In the genomic region with DNA sequence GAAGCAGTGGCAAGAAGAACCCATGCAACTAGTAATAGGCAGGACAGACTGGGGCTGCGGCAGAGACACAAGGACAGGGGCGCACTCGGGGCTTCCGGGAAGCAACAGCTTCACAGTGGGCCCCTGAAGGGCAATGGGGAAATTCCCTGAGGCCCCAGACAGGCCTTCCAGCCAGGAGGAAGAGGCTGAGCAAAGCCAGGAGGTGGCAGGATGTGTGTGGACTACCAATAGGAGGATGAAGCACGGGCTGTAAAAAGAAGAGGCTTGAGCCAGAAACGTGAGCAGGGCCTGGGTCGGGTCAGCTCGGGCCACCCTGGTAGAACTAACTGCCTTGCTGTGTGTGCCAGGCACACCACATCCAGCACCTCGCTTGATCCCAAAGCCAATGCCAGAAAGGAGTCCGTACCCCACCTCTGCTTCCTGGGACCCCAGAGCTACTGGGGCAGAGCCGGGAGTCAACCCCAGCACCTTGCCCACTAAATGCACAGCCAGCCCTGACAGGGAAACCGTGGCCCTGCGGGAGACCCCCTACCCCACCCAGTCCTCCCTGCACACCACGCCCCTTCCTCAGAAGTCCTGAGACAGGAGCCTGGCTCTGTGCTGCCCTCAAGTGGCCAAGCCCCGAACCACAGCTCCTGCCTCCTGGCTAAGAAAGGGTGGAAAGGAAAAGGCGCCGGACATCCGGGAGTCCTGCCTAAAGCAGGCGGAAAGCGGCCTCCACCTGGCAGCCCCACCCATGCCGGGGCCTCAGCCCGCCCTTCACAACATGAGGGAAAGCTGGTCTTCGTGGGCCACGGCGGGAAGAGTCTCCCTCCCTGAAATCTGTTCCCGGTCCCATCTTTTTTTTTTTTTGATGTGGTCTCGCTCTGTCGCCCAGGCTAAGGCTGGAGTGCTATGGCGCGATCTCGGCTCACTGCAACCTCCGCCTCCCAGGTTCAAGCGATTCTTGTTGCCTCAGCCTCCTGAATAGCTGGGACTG, we compare ENCODE assay signal across 8 cellular contexts. TPM values are rescaled to one million over a fixed set of nuclear protein-coding genes. Genes with fewer than 3 reads are reported as not detected.
A peak's percentile ranks its signal among the peaks of the same experiment; 100 is the strongest.
DNase-seq lines count a peak whose midpoint lies in the region; ATAC-seq and TF ChIP-seq lines count a peak whose summit lies in the region.

No MANE protein-coding gene starts in this region.

- H3K27ac Mint-ChIP-seq in natural killer cell treated with Interleukin-12 subunit alpha and Interleukin-12 subunit beta and Interleukin-15 and Interleukin-18, amount 100 ng/mL, for 72 hours, result peak overlapping the region; percentile 45 to 74
- peak overlapping the region; percentile 77 for H3K27ac Mint-ChIP-seq in stimulated activated naive B cell treated with anti-CD40 and anti-IgM and Interleukin-4, amounts not matched to agents 10 μg/mL and 1 μg/mL and 100 μg/mL, for 72 hours

- H3K4me1 ChIP-seq in PC-9 (replicated peaks; ENCODE audit: insufficient read depth) (no peaks in the 10 kb centered on the region; the same call in 1 of the 2 replicates), fibroblast of lung (ENCODE audit: control insufficient read depth, extremely low read depth, insufficient read depth, low read length) (no peaks in the 10 kb centered on the region)

- H3K79me2 ChIP-seq in PC-9 (ENCODE audit: low read depth) (no peaks in the 10 kb centered on the region), fibroblast of lung (ENCODE audit: control insufficient read depth, insufficient read depth, low read length) (no peaks in the 10 kb centered on the region)

- TF ChIP-seq CTCF in C4-2B (conservative IDR thresholded peaks at IDR 0.05) (peak; percentile 98), PC-9 (conservative IDR thresholded peaks at IDR 0.05) (peak; percentile 97), fibroblast of lung (conservative IDR thresholded peaks at IDR 0.05 in 1 of 2, IDR thresholded peaks at IDR 0.05 in 1 of 2; ENCODE audit: low read depth in 1 of 2, low read length in 2 of 2) (peak; percentile 89 to 91)

- H3K27ac ChIP-seq in C4-2B (peak overlapping the region; percentile 53), PC-9 (no peak overlapping the region), fibroblast of lung (ENCODE audit: insufficient read depth, low read length) (peak overlapping the region; percentile 47)

- H3K36me3 ChIP-seq in PC-9 (ENCODE audit: low read depth), result no peaks in the 10 kb centered on the region
- no peaks in the 10 kb centered on the region for H3K36me3 ChIP-seq in fibroblast of lung (ENCODE audit: control insufficient read depth, insufficient read depth, low read length)

- H3K9ac ChIP-seq in fibroblast of lung (ENCODE audit: insufficient read depth, low read length), result peak overlapping the region; percentile 55

- peaks cover 6 to 26% of the 10 kb centered on the region in 2 donors for H3K4me1 Mint-ChIP-seq in natural killer cell treated with Interleukin-12 subunit alpha and Interleukin-12 subunit beta and Interleukin-15 and Interleukin-18, amount 100 ng/mL, for 72 hours (ENCODE audit: low read depth in 2 of 2)
- peaks cover 14 to 24% of the 10 kb centered on the region in 2 donors for H3K4me1 Mint-ChIP-seq in stimulated activated naive B cell treated with anti-CD40 and anti-IgM and Interleukin-4, amounts not matched to agents 10 μg/mL and 1 μg/mL and 100 μg/mL, for 72 hours

- peak; percentile 68 for ATAC-seq in GM19395 (IDR thresholded peaks at IDR 0.05; ENCODE audit: unreplicated experiment)
- peak; percentile 76 to 81 for ATAC-seq in natural killer cell treated with Interleukin-12 subunit alpha and Interleukin-12 subunit beta and Interleukin-15 and Interleukin-18, amount 100 ng/mL, for 72 hours
- peak; percentile 75 to 81 for ATAC-seq in stimulated activated naive B cell treated with anti-CD40 and anti-IgM and Interleukin-4, amounts not matched to agents 10 μg/mL and 1 μg/mL and 100 μg/mL, for 72 hours (replicated peaks)

- H2AFZ ChIP-seq in PC-9 (peak overlapping the region; percentile 86), fibroblast of lung (ENCODE audit: low read length) (peak overlapping the region; percentile 66)

- no peaks in the 10 kb centered on the region for H3K27me3 ChIP-seq in PC-9 (ENCODE audit: insufficient read depth, low read depth)
- no peaks in the 10 kb centered on the region for H3K27me3 ChIP-seq in fibroblast of lung (ENCODE audit: control insufficient read depth, insufficient read depth, low read length)

- peaks cover 5% of the 10 kb centered on the region; the same call in 1 of the 2 replicates for H3F3A ChIP-seq in PC-9 (ENCODE audit: insufficient read depth, low read depth)

- H4K20me1 ChIP-seq in PC-9 (ENCODE audit: insufficient read depth) (no peaks in the 10 kb centered on the region), fibroblast of lung (ENCODE audit: control insufficient read depth, extremely low read depth, insufficient read depth, low read length) (no peaks in the 10 kb centered on the region)

- POLR2A ChIA-PET in PC-9 (lab: Charles Lee; ENCODE audit: unreplicated experiment), result interaction anchor here (0.6 kb wide), 2 partner anchors 38 to 334 kb away, joined by 4 to 11 read pairs; no protein-coding TSS in a partner anchor

- H3K9me3 ChIP-seq in PC-9 (ENCODE audit: insufficient read depth, low read depth) (no peaks in the 10 kb centered on the region), fibroblast of lung (ENCODE audit: control insufficient read depth, insufficient read depth, low read depth, low read length) (no peaks in the 10 kb centered on the region)

- H3K9me2 ChIP-seq in PC-9 (ENCODE audit: insufficient read depth), result no peaks in the 10 kb centered on the region

- intact Hi-C loops in PC-9 (cut with micrococcal nuclease; ENCODE audit: unreplicated experiment), result loop anchor here (1.0 to 10.0 kb wide), 3 partner anchors 60 to 522 kb away; a partner anchor contains a TSS

- 0 out of 2 replicates have a peak overlapping the region, but pooled peaks have one; percentile 32 for H3K4me3 ChIP-seq in PC-9
- H3K4me3 ChIP-seq in fibroblast of lung (replicated peaks in 1 of 4; ENCODE audit: control extremely low read depth in 1 of 4, insufficient read depth in 1 of 4, low read depth in 3 of 4, low read length in 4 of 4), result peak overlapping the region in 2 of 4 experiments; percentile 30 to 50

- H3K4me2 ChIP-seq in PC-9 (peak overlapping the region; percentile 74), fibroblast of lung (ENCODE audit: extremely low read depth, insufficient read depth, low read length) (peak overlapping the region; percentile 75)

- H3K27me3 Mint-ChIP-seq in natural killer cell treated with Interleukin-12 subunit alpha and Interleukin-12 subunit beta and Interleukin-15 and Interleukin-18, amount 100 ng/mL, for 72 hours, result no peaks in the 10 kb centered on the region
- peaks cover 12 to 16% of the 10 kb centered on the region in 2 donors for H3K27me3 Mint-ChIP-seq in stimulated activated naive B cell treated with anti-CD40 and anti-IgM and Interleukin-4, amounts not matched to agents 10 μg/mL and 1 μg/mL and 100 μg/mL, for 72 hours

- peak overlapping the region; percentile 72 for H3K4me3 Mint-ChIP-seq in natural killer cell treated with Interleukin-12 subunit alpha and Interleukin-12 subunit beta and Interleukin-15 and Interleukin-18, amount 100 ng/mL, for 72 hours
- peak overlapping the region; percentile 80 to 84 for H3K4me3 Mint-ChIP-seq in stimulated activated naive B cell treated with anti-CD40 and anti-IgM and Interleukin-4, amounts not matched to agents 10 μg/mL and 1 μg/mL and 100 μg/mL, for 72 hours

- no peaks in the 10 kb centered on the region for H3K36me3 Mint-ChIP-seq in natural killer cell treated with Interleukin-12 subunit alpha and Interleukin-12 subunit beta and Interleukin-15 and Interleukin-18, amount 100 ng/mL, for 72 hours
- H3K36me3 Mint-ChIP-seq in stimulated activated naive B cell treated with anti-CD40 and anti-IgM and Interleukin-4, amounts not matched to agents 10 μg/mL and 1 μg/mL and 100 μg/mL, for 72 hours, result no peaks in the 10 kb centered on the region

- CTCF ChIA-PET in PC-9 (lab: Charles Lee), result interaction anchor here (0.6 to 1.3 kb wide), 8 partner anchors 35 to 680 kb away, joined by 3 to 4 read pairs (median 3); no protein-coding TSS in a partner anchor

- no peaks in the 10 kb centered on the region for H3K9me3 Mint-ChIP-seq in natural killer cell treated with Interleukin-12 subunit alpha and Interleukin-12 subunit beta and Interleukin-15 and Interleukin-18, amount 100 ng/mL, for 72 hours
- no peaks in the 10 kb centered on the region for H3K9me3 Mint-ChIP-seq in stimulated activated naive B cell treated with anti-CD40 and anti-IgM and Interleukin-4, amounts not matched to agents 10 μg/mL and 1 μg/mL and 100 μg/mL, for 72 hours

- DNase-seq in KG1 (lab: John Stamatoyannopoulos, UW) (peak; percentile 4), PC-9 (peak; percentile 64 to 88), fibroblast of lung (ENCODE audit: low read depth in 2 of 2) (peak; percentile 65 to 68)
- peak; percentile 90 to 91 for DNase-seq in activated T-cell treated with anti-CD3 and anti-CD28 coated beads, Interleukin-2, amount 50 U/mL, for 48 hours
- no peak for DNase-seq in natural killer cell treated with Interleukin-12 subunit alpha and Interleukin-12 subunit beta and Interleukin-15 and Interleukin-18, amount 100 ng/mL, for 72 hours (ENCODE audit: low spot score)
- DNase-seq in stimulated activated naive B cell treated with anti-CD40 and anti-IgM and Interleukin-4, amounts not matched to agents 10 μg/mL and 1 μg/mL and 100 μg/mL, for 72 hours, result peak; percentile 68

- BruUV-seq in PC-9 (replicated peaks; lab: Mats Ljungman, UMichigan), result no TSS peak

RNA-seq across cellular contexts. Expression of a gene that starts 33.7 kb away (rescaled TPM):
- total RNA-seq in PC-9 (2021) (7.3 and 10.4 TPM in 2 replicates), fibroblast of lung (0.51 and 1.5 TPM in 2 replicates)
- polyA plus RNA-seq in fibroblast of lung, result 0.28 and 0.72 TPM in 2 replicates
- 0.41 and 0.50 TPM in 2 replicates for polyA plus RNA-seq in fibroblast of lung (2012)
- not detected in 2 replicates for polyA minus RNA-seq in fibroblast of lung (ENCODE audit: low replicate concordance)
- total RNA-seq in natural killer cell treated with Interleukin-12 subunit alpha and Interleukin-12 subunit beta and Interleukin-15 and Interleukin-18, amount 100 ng/mL, for 72 hours, result under 1 TPM in 1 of 2 donors, not detected in 1; 0.78 TPM
